In genomic region chr20:33337119-33337518, GRCh38 we compare ENCODE assay signal across 23 cellular contexts. TPM values are rescaled to one million over a fixed set of nuclear protein-coding genes. Genes with fewer than 3 reads are reported as not detected.
"Had no signal": no experiment of that assay in that cellular context is flagged by ENCODE, and none has a peak within 500 bp of the region (broad histone marks: within the 10 kb centered on the region; RNA-seq: fewer than 3 reads in every experiment).

No MANE protein-coding gene starts in this region.

- H3K27me3 ChIP-seq: dorsolateral prefrontal cortex, thyroid gland, uterus had no signal

- H3K4me3 ChIP-seq: dorsolateral prefrontal cortex, esophagus squamous epithelium, heart left ventricle, left lung, sigmoid colon, thyroid gland, uterus had no signal

- H3K27ac ChIP-seq: dorsolateral prefrontal cortex, esophagus squamous epithelium, heart left ventricle, left lung, sigmoid colon, thyroid gland, uterus, VCaP had no signal

- H3K36me3 ChIP-seq: esophagus squamous epithelium, heart left ventricle, left lung, sigmoid colon, thyroid gland, uterus had no signal

- DNase-seq: activated CD4-positive, alpha-beta T cell treated with anti-CD3 and anti-CD28 coated beads for 4 hours; activated CD8-positive, alpha-beta memory T cell treated with anti-CD3 and anti-CD28 coated beads, Interleukin-2, amount 50 U/mL, for 48 hours; activated CD8-positive, alpha-beta T cell treated with anti-CD3 and anti-CD28 coated beads, Interleukin-2, amount 10 ng/mL, durations not matched to agents 7 days and 5 days; activated naive CD8-positive, alpha-beta T cell treated with anti-CD3 and anti-CD28 coated beads, Interleukin-2, amount 10 ng/mL, durations not matched to agents 7 days and 5 days; dorsolateral prefrontal cortex; esophagus squamous epithelium; heart left ventricle; left lung; sigmoid colon; stimulated activated CD4-positive, alpha-beta T cell treated with anti-CD3 and anti-CD28 coated beads, Interleukin-2, amount 100 ng/mL, for 48 hours; T1000; thyroid gland; uterus had no signal

- H3K9me3 ChIP-seq: esophagus squamous epithelium, heart left ventricle, left lung, sigmoid colon, thyroid gland, uterus had no signal

- H3K4me1 ChIP-seq: esophagus squamous epithelium, heart left ventricle, left lung, sigmoid colon, thyroid gland, uterus had no signal

RNA-seq across cellular contexts. Expression of gene BPIFB1, which starts 54.1 kb away (rescaled TPM):
- total RNA-seq: activated CD8-positive, alpha-beta T cell treated with anti-CD3 and anti-CD28 coated beads, Interleukin-2, amount 10 ng/mL, durations not matched to agents 7 days and 5 days; activated naive CD8-positive, alpha-beta T cell treated with anti-CD3 and anti-CD28 coated beads, Interleukin-2, amount 10 ng/mL, durations not matched to agents 7 days and 5 days; aorta; bronchial epithelial cell; chondrocyte; dorsolateral prefrontal cortex; frontal cortex; heart left ventricle; mesothelial cell of epicardium; myocyte; neural crest cell; osteocyte; pulmonary artery endothelial cell; sigmoid colon; thyroid gland had no signal
